In the genomic region with DNA sequence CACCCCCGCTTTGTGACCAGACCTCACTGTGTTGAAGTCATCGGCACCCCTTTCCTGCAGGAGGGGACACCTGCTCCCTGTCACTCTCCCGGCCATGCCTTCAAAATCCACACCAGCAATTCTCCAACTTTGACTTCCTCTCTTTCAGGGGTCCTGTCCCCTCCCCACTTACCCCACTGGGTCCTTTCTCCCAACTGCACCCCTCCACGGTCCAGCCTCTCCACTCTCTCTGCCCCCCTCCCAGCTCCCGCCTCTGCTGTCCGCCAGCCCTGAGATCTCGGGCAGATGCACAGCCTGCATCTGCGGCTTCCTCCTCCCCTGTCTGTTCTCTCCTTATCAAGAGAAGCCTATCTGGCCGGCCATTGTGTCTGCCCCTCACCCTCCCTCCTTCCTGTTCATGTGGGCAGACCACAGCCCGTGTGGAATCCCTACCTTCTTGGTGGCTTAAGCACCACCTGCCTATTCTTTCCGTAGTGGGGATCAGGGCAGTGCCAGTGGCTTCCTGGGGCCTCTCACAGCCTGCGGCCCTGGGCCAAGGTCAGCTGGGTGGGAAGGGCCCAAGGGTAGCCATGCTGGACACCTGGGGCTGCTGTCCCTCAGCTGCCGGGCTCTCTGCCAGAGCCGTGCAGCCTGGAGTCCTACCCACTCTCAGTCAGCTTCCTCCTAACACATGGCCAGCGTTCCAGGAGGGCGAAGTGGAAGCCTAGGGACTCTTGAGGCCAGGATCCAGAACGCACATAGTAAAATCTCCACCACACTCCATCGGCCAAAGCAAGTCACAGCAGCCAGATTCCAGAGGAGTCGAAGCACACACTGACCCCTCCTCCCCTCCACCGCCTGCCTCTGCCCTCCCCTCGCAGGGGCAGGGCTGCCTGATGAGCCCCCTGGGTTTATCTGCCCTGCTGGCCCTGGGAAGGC, we compare ENCODE assay signal across 9 cellular contexts. TPM values are rescaled to one million over a fixed set of nuclear protein-coding genes. Genes with fewer than 3 reads are reported as not detected.
DNase-seq lines count a peak whose midpoint lies in the region; ATAC-seq and TF ChIP-seq lines count a peak whose summit lies in the region.
"Had no signal": no experiment of that assay in that cellular context is flagged by ENCODE, and none has a peak within 500 bp of the region (broad histone marks: within the 10 kb centered on the region; RNA-seq: fewer than 3 reads in every experiment).

No MANE protein-coding gene starts in this region.

- peak; percentile 29 for ATAC-seq in activated CD8-positive, alpha-beta T cell treated with anti-CD3 and anti-CD28 coated beads, Interleukin-2, amount 10 ng/mL, durations not matched to agents 7 days and 5 days
- ATAC-seq in left colon: peak; percentile 49
- no peak for ATAC-seq in HG03342 (IDR thresholded peaks at IDR 0.05; ENCODE audit: unreplicated experiment)
- ATAC-seq in HG03469 (IDR thresholded peaks at IDR 0.05; ENCODE audit: unreplicated experiment): no peak

- no peaks in the 10 kb centered on the region for H3K9me3 Mint-ChIP-seq in activated CD8-positive, alpha-beta T cell treated with anti-CD3 and anti-CD28 coated beads, Interleukin-2, amount 10 ng/mL, durations not matched to agents 7 days and 5 days (ENCODE audit: insufficient read depth)

- no peak overlapping the region for H3K4me3 ChIP-seq in H7 (ENCODE audit: insufficient read depth, low read depth, low read length)

- no peak for TF ChIP-seq CTCF in 22Rv1 (IDR thresholded peaks at IDR 0.05)

- POLR2A ChIA-PET in activated CD8-positive, alpha-beta T cell treated with anti-CD3 and anti-CD28 coated beads, Interleukin-2, amount 10 ng/mL, durations not matched to agents 7 days and 5 days (lab: Charles Lee): interaction anchor here (1.1 to 4.7 kb wide), 3 partner anchors 9 to 59 kb away, joined by 4 to 29 read pairs (median 4); a partner anchor contains a TSS

- CTCF ChIA-PET in activated CD8-positive, alpha-beta T cell treated with anti-CD3 and anti-CD28 coated beads, Interleukin-2, amount 10 ng/mL, durations not matched to agents 7 days and 5 days (lab: Charles Lee): interaction anchor here (1.2 to 1.4 kb wide), 2 partner anchors 22 to 59 kb away, joined by 3 to 4 read pairs; no protein-coding TSS in a partner anchor

- peak overlapping the region; percentile 99 for H3K27ac ChIP-seq in 22Rv1

- H3K27ac Mint-ChIP-seq in activated CD8-positive, alpha-beta T cell treated with anti-CD3 and anti-CD28 coated beads, Interleukin-2, amount 10 ng/mL, durations not matched to agents 7 days and 5 days: peak overlapping the region; percentile 53

- peaks cover 28% of the 10 kb centered on the region for H3K27me3 Mint-ChIP-seq in activated CD8-positive, alpha-beta T cell treated with anti-CD3 and anti-CD28 coated beads, Interleukin-2, amount 10 ng/mL, durations not matched to agents 7 days and 5 days (ENCODE audit: low read depth)

- H3K36me3 Mint-ChIP-seq in activated CD8-positive, alpha-beta T cell treated with anti-CD3 and anti-CD28 coated beads, Interleukin-2, amount 10 ng/mL, durations not matched to agents 7 days and 5 days (ENCODE audit: low read depth): no peaks in the 10 kb centered on the region

- peak; percentile 85 for DNase-seq in H7
- peak; percentile 69 for DNase-seq in activated CD8-positive, alpha-beta T cell treated with anti-CD3 and anti-CD28 coated beads, Interleukin-2, amount 10 ng/mL, durations not matched to agents 7 days and 5 days
- DNase-seq in left colon: peak; percentile 51 to 55
- DNase-seq in activated effector memory CD4-positive, alpha-beta T cell treated with Interleukin-2 at 50 U/mL for 16 hours: no peak
- no peak for DNase-seq in NCI-H524 treated with DMSO at 0.1 percent for 48 hours (lab: John Stamatoyannopoulos, UW)
- DNase-seq: stimulated activated CD4-positive, alpha-beta T cell treated with anti-CD3 and anti-CD28 coated beads, Interleukin-2, amount 100 ng/mL, for 48 hours had no signal

- H3K4me1 Mint-ChIP-seq in activated CD8-positive, alpha-beta T cell treated with anti-CD3 and anti-CD28 coated beads, Interleukin-2, amount 10 ng/mL, durations not matched to agents 7 days and 5 days (ENCODE audit: low read depth): peaks cover 29% of the 10 kb centered on the region

- peaks cover 30% of the 10 kb centered on the region for H3K27me3 ChIP-seq in H7 (ENCODE audit: control insufficient read depth, insufficient read depth, low read length)

- H3K36me3 ChIP-seq in H7 (replicated peaks; ENCODE audit: control insufficient read depth, insufficient read depth, low read length): no peaks in the 10 kb centered on the region

- intact Hi-C loops in left colon (cut with DNase I, micrococcal nuclease): no loop called here

- H3K4me3 Mint-ChIP-seq in activated CD8-positive, alpha-beta T cell treated with anti-CD3 and anti-CD28 coated beads, Interleukin-2, amount 10 ng/mL, durations not matched to agents 7 days and 5 days: peak overlapping the region; percentile 63

RNA-seq across cellular contexts. Expression of a gene that starts 5.1 kb away (rescaled TPM):
- 11.3 and 17.5 TPM in 2 replicates for total RNA-seq in H7 (2014; rRNA removed; shearing (Covaris generic))
- under 1 TPM; 0.45 to 0.50 TPM for total RNA-seq in activated CD8-positive, alpha-beta T cell treated with anti-CD3 and anti-CD28 coated beads, Interleukin-2, amount 10 ng/mL, durations not matched to agents 7 days and 5 days
- total RNA-seq in left colon: 10 to 100 TPM; 19.5 to 24.2 TPM

RNA-seq across cellular contexts. Expression of a gene that starts 8.3 kb away (rescaled TPM):
- 110 and 124 TPM in 2 replicates for total RNA-seq in H7 (2014; rRNA removed; shearing (Covaris generic))
- total RNA-seq in activated CD8-positive, alpha-beta T cell treated with anti-CD3 and anti-CD28 coated beads, Interleukin-2, amount 10 ng/mL, durations not matched to agents 7 days and 5 days: 100 to 1,000 TPM; 385 to 413 TPM
- 10 to 100 TPM; 31.2 to 37.9 TPM for total RNA-seq in left colon

RNA-seq across cellular contexts. Expression of a gene that starts 14.9 kb away (rescaled TPM):
- total RNA-seq in H7 (2014; rRNA removed; shearing (Covaris generic)): 126 and 130 TPM in 2 replicates
- 10 to 100 TPM; 12.4 to 14.6 TPM for total RNA-seq in activated CD8-positive, alpha-beta T cell treated with anti-CD3 and anti-CD28 coated beads, Interleukin-2, amount 10 ng/mL, durations not matched to agents 7 days and 5 days
- 10 to 100 TPM; 54.0 to 59.5 TPM for total RNA-seq in left colon

RNA-seq across cellular contexts. Expression of a gene that starts 23.1 kb away (rescaled TPM):
- total RNA-seq in H7 (2014; rRNA removed; shearing (Covaris generic)): not detected in 2 replicates
- total RNA-seq in activated CD8-positive, alpha-beta T cell treated with anti-CD3 and anti-CD28 coated beads, Interleukin-2, amount 10 ng/mL, durations not matched to agents 7 days and 5 days: not detected
- total RNA-seq in left colon: under 1 TPM in 1 of 2 donors, not detected in 1; 0.14 TPM

RNA-seq across cellular contexts. Expression of a gene that starts 38.8 kb away (rescaled TPM):
- total RNA-seq in H7 (2014; rRNA removed; shearing (Covaris generic)): 1.6 and 2.0 TPM in 2 replicates
- 1 to 10 TPM; 1.7 to 2.2 TPM for total RNA-seq in activated CD8-positive, alpha-beta T cell treated with anti-CD3 and anti-CD28 coated beads, Interleukin-2, amount 10 ng/mL, durations not matched to agents 7 days and 5 days
- under 1 TPM; 0.58 to 0.95 TPM for total RNA-seq in left colon

Comparison
In these comparisons a context has a peak if more than half of its experiments do, and no peak if none do; other contexts are left out.
1. DNase-seq: peak in H7 (single experiment), activated CD8-positive, alpha-beta T cell treated with anti-CD3 and anti-CD28 coated beads, Interleukin-2, amount 10 ng/mL, durations not matched to agents 7 days and 5 days (single experiment) and left colon (2 of 2); none in activated effector memory CD4-positive, alpha-beta T cell treated with Interleukin-2 at 50 U/mL for 16 hours (single experiment) and NCI-H524 treated with DMSO at 0.1 percent for 48 hours (single experiment).
2. ATAC-seq: peak in activated CD8-positive, alpha-beta T cell treated with anti-CD3 and anti-CD28 coated beads, Interleukin-2, amount 10 ng/mL, durations not matched to agents 7 days and 5 days (single experiment) and left colon (single experiment); none in HG03342 (single experiment) and HG03469 (single experiment).